34 cellular contexts compared by ENCODE assay signal in the genomic region with DNA sequence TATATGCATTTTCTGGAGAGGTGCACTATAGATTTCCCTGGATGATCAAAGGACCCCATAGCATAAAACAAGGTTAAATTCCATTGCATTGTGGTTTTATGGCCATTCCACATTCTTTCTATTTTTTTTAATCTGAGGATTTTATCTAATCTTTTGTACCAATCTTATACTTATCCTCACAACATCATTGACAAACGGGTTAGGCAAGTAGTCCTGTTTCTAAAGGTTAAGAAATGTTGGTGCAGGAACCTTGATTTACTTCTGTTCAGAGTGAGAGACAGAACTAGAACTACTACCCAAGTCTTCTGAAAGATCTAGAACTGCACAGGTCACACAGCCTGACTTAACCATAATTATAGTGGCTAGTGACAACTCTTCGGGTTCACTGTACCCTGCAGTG. TPM values are rescaled to one million over a fixed set of nuclear protein-coding genes. Genes with fewer than 3 reads are reported as not detected.
"Had no signal": no experiment of that assay in that cellular context is flagged by ENCODE, and none has a peak within 500 bp of the region (broad histone marks: within the 10 kb centered on the region; RNA-seq: fewer than 3 reads in every experiment).

No MANE protein-coding gene starts in this region.

- H3K4me1 Mint-ChIP-seq: activated B cell treated with CpG ODN at 0.5 μM for 24 hours; activated naive CD8-positive, alpha-beta T cell treated with anti-CD3 and anti-CD28 coated beads, Interleukin-2, amount 50 U/mL, for 24 hours; activated T-helper 17 cell treated with anti-CD3 and anti-CD28 coated beads, Interleukin-2, amount 50 U/mL, for 72 hours had no signal

- H3K9me3 Mint-ChIP-seq: activated B cell treated with CpG ODN at 0.5 μM for 24 hours; activated CD8-positive, alpha-beta T cell treated with anti-CD3 and anti-CD28 coated beads for 36 hours; activated naive CD8-positive, alpha-beta T cell treated with anti-CD3 and anti-CD28 coated beads, Interleukin-2, amount 50 U/mL, for 24 hours; activated T-cell treated with anti-CD3 and anti-CD28 coated beads, Interleukin-2, amount 50 U/mL, for 4 hours; activated T-helper 17 cell treated with anti-CD3 and anti-CD28 coated beads, Interleukin-2, amount 50 U/mL, for 72 hours had no signal

- DNase-seq: activated B cell treated with CpG ODN at 0.5 μM for 24 hours; activated CD4-positive, alpha-beta T cell treated with anti-CD3 and anti-CD28 coated beads for 48 hours; activated CD4-positive, alpha-beta T cell treated with anti-CD3 and anti-CD28 coated beads, Interleukin-2, amount 50 U/mL, for 1 hour; activated CD4-positive, alpha-beta T cell treated with anti-CD3 and anti-CD28 coated beads, Interleukin-2, amount 50 U/mL, for 48 hours; activated CD8-positive, alpha-beta memory T cell treated with anti-CD3 and anti-CD28 coated beads for 24 hours; activated CD8-positive, alpha-beta T cell treated with anti-CD3 and anti-CD28 coated beads for 36 hours; activated effector memory CD4-positive, alpha-beta T cell treated with Interleukin-2 at 50 U/mL for 16 hours; activated gamma-delta T cell treated with Interleukin-2 at 50 U/mL for 16 hours; activated naive CD4-positive, alpha-beta T cell treated with anti-CD3 and anti-CD28 coated beads, Interleukin-2, amount 50 U/mL, for 16 hours; activated naive CD4-positive, alpha-beta T cell treated with Interleukin-2 at 50 U/mL for 16 hours; activated naive CD8-positive, alpha-beta T cell treated with anti-CD3 and anti-CD28 coated beads, Interleukin-2, amount 50 U/mL, for 24 hours; activated T-cell treated with anti-CD3 and anti-CD28 coated beads, Interleukin-2, amount 50 U/mL, for 4 hours; adrenal gland; amygdala; aorta; body of pancreas; central memory CD4-positive, alpha-beta T cell; cerebellar nuclear complex; colonic mucosa; effector CD8-positive, alpha-beta T cell; foreskin fibroblast; head of caudate nucleus; T-helper 2 cell; WERI-Rb-1 had no signal

- H3K36me3 ChIP-seq: adrenal gland, breast epithelium, cardiac muscle cell, colonic mucosa, WERI-Rb-1 had no signal

- H3K4me1 ChIP-seq: colonic mucosa had no signal

- H3K9me3 ChIP-seq: adrenal gland, body of pancreas, breast epithelium, colonic mucosa had no signal

- H3K27ac Mint-ChIP-seq: activated B cell treated with CpG ODN at 0.5 μM for 24 hours; activated CD8-positive, alpha-beta T cell treated with anti-CD3 and anti-CD28 coated beads for 36 hours; activated naive CD8-positive, alpha-beta T cell; activated naive CD8-positive, alpha-beta T cell treated with anti-CD3 and anti-CD28 coated beads, Interleukin-2, amount 50 U/mL, for 24 hours; activated T-helper 17 cell treated with anti-CD3 and anti-CD28 coated beads, Interleukin-2, amount 50 U/mL, for 72 hours had no signal

- ATAC-seq: activated CD4-positive, CD25-positive, alpha-beta regulatory T cell treated with anti-CD3 and anti-CD28 coated beads, Interleukin-2, amount 50 U/mL, for 24 hours; activated CD8-positive, alpha-beta T cell treated with anti-CD3 and anti-CD28 coated beads for 36 hours; activated naive CD8-positive, alpha-beta T cell treated with anti-CD3 and anti-CD28 coated beads, Interleukin-2, amount 50 U/mL, for 24 hours; activated T-cell treated with anti-CD3 and anti-CD28 coated beads, Interleukin-2, amount 50 U/mL, for 4 hours; activated T-helper 17 cell treated with anti-CD3 and anti-CD28 coated beads, Interleukin-2, amount 50 U/mL, for 72 hours; body of pancreas; esophagus mucosa had no signal

- H3K27me3 ChIP-seq: adrenal gland, breast epithelium, cardiac muscle cell, colonic mucosa had no signal

- H3K4me3 ChIP-seq: adrenal gland, body of pancreas, breast epithelium, cardiac muscle cell, colonic mucosa had no signal

- FAIRE-seq: endometrium, endothelial cell of umbilical vein, frontal cortex had no signal

- H3K4me3 Mint-ChIP-seq: activated B cell treated with CpG ODN at 0.5 μM for 24 hours; activated CD8-positive, alpha-beta T cell treated with anti-CD3 and anti-CD28 coated beads for 36 hours; activated naive CD8-positive, alpha-beta T cell; activated naive CD8-positive, alpha-beta T cell treated with anti-CD3 and anti-CD28 coated beads, Interleukin-2, amount 50 U/mL, for 24 hours; activated T-cell treated with anti-CD3 and anti-CD28 coated beads, Interleukin-2, amount 50 U/mL, for 4 hours; activated T-helper 17 cell treated with anti-CD3 and anti-CD28 coated beads, Interleukin-2, amount 50 U/mL, for 72 hours had no signal

- H3K27ac ChIP-seq: adrenal gland, body of pancreas, breast epithelium, cardiac muscle cell, colonic mucosa, WERI-Rb-1 had no signal

- H3K36me3 Mint-ChIP-seq: activated naive CD8-positive, alpha-beta T cell had no signal

RNA-seq across cellular contexts. Expression of gene DAB2, which starts 5.7 kb away (rescaled TPM):
- total RNA-seq: activated B cell treated with CpG ODN at 0.5 μM for 24 hours; T-helper 1 cell treated with Interleukin-12 subunit alpha and Interleukin-12 subunit beta and Interleukin-4 antibody, amounts not matched to agents 30 ng/mL and 1 ng/mL, for 36 hours had no signal
